ENCODE assay signal across 26 cellular contexts in the genomic region with DNA sequence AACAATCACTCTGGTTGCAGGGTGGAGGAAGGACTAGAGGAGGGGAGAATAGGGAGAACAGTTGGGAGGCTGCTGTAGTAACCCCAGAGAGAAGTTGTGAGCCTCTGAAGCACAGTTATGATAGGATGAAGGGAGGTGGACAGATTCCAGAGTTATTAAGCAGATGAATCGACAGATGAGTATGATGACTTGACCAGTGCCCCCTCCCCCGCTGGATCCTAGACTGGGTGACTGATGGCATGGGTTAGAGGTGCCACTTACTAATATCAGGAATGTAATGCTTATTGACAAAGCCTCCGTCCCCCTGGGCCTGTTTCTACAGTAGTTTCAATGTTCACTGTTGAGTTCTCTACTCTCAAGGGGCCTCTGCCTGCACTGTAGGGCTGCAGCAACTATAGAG. TPM values are rescaled to one million over a fixed set of nuclear protein-coding genes. Genes with fewer than 3 reads are reported as not detected.
DNase-seq lines count a peak whose midpoint lies in the region; ATAC-seq and TF ChIP-seq lines count a peak whose summit lies in the region.
"Had no signal": no experiment of that assay in that cellular context is flagged by ENCODE, and none has a peak within 500 bp of the region (broad histone marks: within the 10 kb centered on the region; RNA-seq: fewer than 3 reads in every experiment).

No MANE protein-coding gene starts in this region.

- H3K79me1 ChIP-seq in IMR-90 (ENCODE audit: low read depth in 1 of 2, low read length in 2 of 2), result no peaks in the 10 kb centered on the region

- ATAC-seq in IMR-90 (ENCODE audit: low read depth) (no peak), GM19395 (IDR thresholded peaks at IDR 0.05; ENCODE audit: unreplicated experiment) (no peak)
- ATAC-seq: CD8-positive, alpha-beta T cell had no signal

- in situ Hi-C loops in IMR-90 (cut with MboI; ENCODE audit: low sequenced_read_pairs), result no loop called here

- no peaks in the 10 kb centered on the region for H3K9me1 ChIP-seq in IMR-90 (ENCODE audit: insufficient read depth, low read length)

- H3K56ac ChIP-seq in IMR-90 (ENCODE audit: extremely low read depth, insufficient read depth, low read length), result no peak overlapping the region

- no peak overlapping the region for H4K5ac ChIP-seq in IMR-90 (ENCODE audit: low read depth, low read length)

- no peak overlapping the region for H3K9ac ChIP-seq in IMR-90 (ENCODE audit: low read depth, low read length)

- intact Hi-C loops in IMR-90 (cut with micrococcal nuclease), result no loop called here

- POLR2A ChIA-PET in IMR-90 (lab: Charles Lee; ENCODE audit: unreplicated experiment), result no interaction called here

- no peak overlapping the region for H2BK120ac ChIP-seq in IMR-90 (ENCODE audit: low read depth, low read length)

- no peak overlapping the region for H4K91ac ChIP-seq in IMR-90 (ENCODE audit: insufficient read depth, low read depth, low read length)

- dilution Hi-C loops in IMR-90 (cut with HindIII; ENCODE audit: low sequenced_read_pairs, unreplicated experiment), result no loop called here

- BruUV-seq in IMR-90 (replicated peaks; lab: Mats Ljungman, UMichigan), result no TSS peak

- no peaks in the 10 kb centered on the region for H4K20me1 ChIP-seq in IMR-90 (ENCODE audit: insufficient read depth, low read length)

- no peaks in the 10 kb centered on the region; the same call in 1 of the 2 replicates for H3K27me3 ChIP-seq in IMR-90 (ENCODE audit: control insufficient read depth, insufficient read depth, low read length)

- no peak overlapping the region for H3K27ac ChIP-seq in IMR-90 (ENCODE audit: insufficient read depth, low read length)
- H3K27ac ChIP-seq: 22Rv1, C4-2B, RWPE1 had no signal

- peak; percentile 31 for DNase-seq in EH (ENCODE audit: low read depth)
- peak; percentile 12 for DNase-seq in IMR-90
- peak; percentile 50 for DNase-seq in epithelial cell of esophagus (ENCODE audit: low read depth)
- DNase-seq in kidney glomerular epithelial cell (lab: John Stamatoyannopoulos, UW), result peak; percentile 6
- DNase-seq in cerebellar cortex (ENCODE audit: low spot score), result no peak
- no peak for DNase-seq in DMS53 (lab: John Stamatoyannopoulos, UW)
- no peak for DNase-seq in cerebellum (ENCODE audit: low spot score)
- DNase-seq: Caco-2; CD8-positive, alpha-beta T cell; DMS 273 treated with DMSO at 0.1 percent for 48 hours; DMS79 treated with DMSO at 0.1 percent for 48 hours; GOT3; KG1; NCI-H1092 treated with DMSO at 0.1 percent for 48 hours; NCI-H146; NCI-H1930; NCI-H2107; NCI-H524; NCI-H748 treated with DMSO at 0.1 percent for 48 hours; NK-92 treated with Interleukin-12 subunit alpha and Interleukin-12 subunit beta, amount 100 ng/mL, for 24 hours; SHP77 had no signal

- no peak overlapping the region for H2BK20ac ChIP-seq in IMR-90 (ENCODE audit: low read depth, low read length)

- no peak overlapping the region for H4K8ac ChIP-seq in IMR-90 (ENCODE audit: low read depth in 2 of 2, low read length in 2 of 2)

- no peak overlapping the region for H3K4ac ChIP-seq in IMR-90 (ENCODE audit: low read depth, low read length)

- no peak overlapping the region for H3K4me3 ChIP-seq in IMR-90 (ENCODE audit: insufficient read depth, low read depth, low read length)
- no peak overlapping the region for H3K4me3 ChIP-seq in epithelial cell of esophagus (ENCODE audit: low read length)
- H3K4me3 ChIP-seq: HAP-1 had no signal

- H3K4me1 ChIP-seq in IMR-90 (ENCODE audit: control insufficient read depth, insufficient read depth, low read length), result no peaks in the 10 kb centered on the region
- H3K4me1 ChIP-seq: Caco-2, HAP-1 had no signal

- no peak for TF ChIP-seq CTCF in IMR-90 (conservative IDR thresholded peaks at IDR 0.05; ENCODE audit: low read depth, low read length)
- TF ChIP-seq CTCF in epithelial cell of esophagus (IDR thresholded peaks at IDR 0.05; ENCODE audit: insufficient read depth, low read depth, low read length, missing control alignments), result no peak

- no peak for TF ChIP-seq RAD21 in IMR-90 (IDR thresholded peaks at IDR 0.05; ENCODE audit: low read length)

- no CpG with 5 or more reads among the region's 3 CpGs for WGBS in IMR-90 (ENCODE audit: extremely low coverage in 2 of 2, insufficient read length in 1 of 2), 2 experiments

- no peaks in the 10 kb centered on the region for H3K36me3 ChIP-seq in IMR-90 (ENCODE audit: control insufficient read depth, insufficient read depth, low read length)
- H3K36me3 ChIP-seq: HAP-1 had no signal

- H3K9me3 ChIP-seq in IMR-90 (ENCODE audit: control insufficient read depth, insufficient read depth, low read length), result peaks cover 3% of the 10 kb centered on the region; the same call in 1 of the 2 replicates
- H3K9me3 ChIP-seq: HAP-1 had no signal

- H3K14ac ChIP-seq in IMR-90 (replicated peaks; ENCODE audit: low read depth, low read length), result no peak overlapping the region

- CTCF ChIA-PET in IMR-90 (lab: Yijun Ruan, JAX), result no interaction called here

- no peak overlapping the region for H3K4me2 ChIP-seq in IMR-90 (ENCODE audit: low read depth, low read length)

- no peak for TF ChIP-seq POLR2A in IMR-90 (IDR thresholded peaks at IDR 0.05; ENCODE audit: low read depth, low read length)

- H2AK9ac ChIP-seq in IMR-90 (replicated peaks; ENCODE audit: low read depth, low read length, poor library complexity), result no peak overlapping the region

- H2BK5ac ChIP-seq in IMR-90 (ENCODE audit: low read depth, low read length, poor library complexity, severe bottlenecking), result no peak overlapping the region

- no peak overlapping the region for H2AFZ ChIP-seq in IMR-90 (replicated peaks; ENCODE audit: low read length, poor library complexity)

- no peak overlapping the region for H3K18ac ChIP-seq in IMR-90 (ENCODE audit: low read depth, low read length)

- no peak overlapping the region for H2AK5ac ChIP-seq in IMR-90 (ENCODE audit: low read depth, low read length)

- no peak overlapping the region for H2BK15ac ChIP-seq in IMR-90 (ENCODE audit: low read depth, low read length)

- no peak overlapping the region for H3K23ac ChIP-seq in IMR-90 (ENCODE audit: low read depth, low read length)

TF ChIP-seq in IMR-90, 13 proteins besides CTCF, POLR2A, EP300 and RAD21:
- TF ChIP-seq NFE2L2 (IDR thresholded peaks at IDR 0.05; ENCODE audit: low read depth, low read length) (no peak), BHLHE40 (IDR thresholded peaks at IDR 0.05; ENCODE audit: low read depth, low read length) (no peak), MAZ (IDR thresholded peaks at IDR 0.05; ENCODE audit: borderline replicate concordance, low read depth, low read length) (no peak), FOS (IDR thresholded peaks at IDR 0.05; ENCODE audit: low read depth, low read length) (no peak), MXI1 (IDR thresholded peaks at IDR 0.05; ENCODE audit: borderline replicate concordance, low read depth, low read length) (no peak), SMC3 (IDR thresholded peaks at IDR 0.05; ENCODE audit: low read depth, low read length) (no peak), CEBPB (IDR thresholded peaks at IDR 0.05; ENCODE audit: low read depth, low read length) (no peak), MAFK (IDR thresholded peaks at IDR 0.05; ENCODE audit: low read depth, low read length) (no peak), RFX5 (IDR thresholded peaks at IDR 0.05; ENCODE audit: low read depth, low read length) (no peak), CHD1 (IDR thresholded peaks at IDR 0.05; ENCODE audit: low read depth, low read length) (no peak)
- TF ChIP-seq, protein P1, sequence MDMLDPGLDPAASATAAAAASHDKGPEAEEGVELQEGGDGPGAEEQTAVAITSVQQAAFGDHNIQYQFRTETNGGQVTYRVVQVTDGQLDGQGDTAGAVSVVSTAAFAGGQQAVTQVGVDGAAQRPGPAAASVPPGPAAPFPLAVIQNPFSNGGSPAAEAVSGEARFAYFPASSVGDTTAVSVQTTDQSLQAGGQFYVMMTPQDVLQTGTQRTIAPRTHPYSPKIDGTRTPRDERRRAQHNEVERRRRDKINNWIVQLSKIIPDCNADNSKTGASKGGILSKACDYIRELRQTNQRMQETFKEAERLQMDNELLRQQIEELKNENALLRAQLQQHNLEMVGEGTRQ (IDR thresholded peaks at IDR 0.05; ENCODE audit: low read depth, low read length), result no peak

RNA-seq across cellular contexts. Expression of a gene that starts 14.0 kb away (rescaled TPM):
- total RNA-seq in IMR-90 (2012; rRNA removed), result 15.4 and 41.1 TPM in 2 replicates
- 20.0 and 23.8 TPM in 2 replicates for polyA plus RNA-seq in IMR-90 (2012; rRNA removed)
- polyA plus RNA-seq in IMR-90 (2012; cell fraction: cytosol; rRNA removed), result 4.2 and 5.3 TPM in 2 replicates
- polyA plus RNA-seq in IMR-90 (2012; cell fraction: nucleus; rRNA removed; ENCODE audit: low replicate concordance), result 1.7 and 7.9 TPM in 2 replicates
- total RNA-seq in cerebellum, result 46.5 TPM

RNA-seq across cellular contexts. Expression of a gene that starts 28.0 kb away (rescaled TPM):
- total RNA-seq in IMR-90 (2012; rRNA removed) (11.1 and 13.3 TPM in 2 replicates), cerebellum (59.3 TPM)
- 12.4 and 12.5 TPM in 2 replicates for polyA plus RNA-seq in IMR-90 (2012; rRNA removed)
- 8.8 and 12.9 TPM in 2 replicates for polyA plus RNA-seq in IMR-90 (2012; cell fraction: cytosol; rRNA removed)
- 8.4 and 15.0 TPM in 2 replicates for polyA plus RNA-seq in IMR-90 (2012; cell fraction: nucleus; rRNA removed; ENCODE audit: low replicate concordance)
- total RNA-seq: CD8-positive, alpha-beta T cell had no signal

Comparison
In these comparisons a context has a peak if more than half of its experiments do, and no peak if none do; other contexts are left out.
1. DNase-seq: peak in EH (single experiment), IMR-90 (single experiment), epithelial cell of esophagus (single experiment) and kidney glomerular epithelial cell (single experiment); none in cerebellar cortex (single experiment), DMS53 (single experiment) and cerebellum (single experiment).